In genomic region chr10:21740989-21741388, GRCh38 we compare ENCODE assay signal across 19 cellular contexts.
DNase-seq lines count a peak whose midpoint lies in the region; ATAC-seq and TF ChIP-seq lines count a peak whose summit lies in the region.
"Had no signal": no experiment of that assay in that cellular context is flagged by ENCODE, and none has a peak within 500 bp of the region (broad histone marks: within the 10 kb centered on the region; RNA-seq: fewer than 3 reads in every experiment).

No MANE protein-coding gene starts in this region.

- H3K27me3 Mint-ChIP-seq in activated naive CD4-positive, alpha-beta T cell treated with anti-CD3 and anti-CD28 coated beads, Interleukin-2, amount 50 U/mL, for 24 hours: no peaks in the 10 kb centered on the region

- H3K27ac ChIP-seq in KMS-11: peak overlapping the region; percentile 25; the same call in 1 of the 2 replicates
- H3K27ac ChIP-seq: neutrophil, right atrium auricular region, tibial nerve had no signal

- peaks cover 22% of the 10 kb centered on the region for H3K36me3 Mint-ChIP-seq in activated naive CD4-positive, alpha-beta T cell treated with anti-CD3 and anti-CD28 coated beads, Interleukin-2, amount 50 U/mL, for 24 hours

- peak overlapping the region; percentile 59 for H3K4me3 Mint-ChIP-seq in activated naive CD4-positive, alpha-beta T cell treated with anti-CD3 and anti-CD28 coated beads, Interleukin-2, amount 50 U/mL, for 24 hours

- ATAC-seq in mucosa of descending colon: peak; percentile 59
- ATAC-seq: Right ventricle myocardium inferior had no signal

- no peaks in the 10 kb centered on the region for H3K9me3 ChIP-seq in mucosa of descending colon
- H3K9me3 ChIP-seq: neutrophil, right atrium auricular region, tibial nerve had no signal

- H3K4me3 ChIP-seq in KMS-11 (IDR thresholded peaks at IDR 0.05; ENCODE audit: insufficient read depth, low read depth, low read length) (no peak overlapping the region), mucosa of descending colon (no peak overlapping the region)
- H3K4me3 ChIP-seq: right atrium auricular region, tibial nerve had no signal

- no peaks in the 10 kb centered on the region for H3K27me3 ChIP-seq in KMS-11 (ENCODE audit: insufficient read depth, low read depth)
- H3K27me3 ChIP-seq: neutrophil, right atrium auricular region, tibial nerve had no signal

- peaks cover 69% of the 10 kb centered on the region for H3K4me1 Mint-ChIP-seq in activated naive CD4-positive, alpha-beta T cell treated with anti-CD3 and anti-CD28 coated beads, Interleukin-2, amount 50 U/mL, for 24 hours

- no peaks in the 10 kb centered on the region for H4K20me1 ChIP-seq in KMS-11 (ENCODE audit: insufficient read depth)

- peak overlapping the region; percentile 32 for H3K4me2 ChIP-seq in KMS-11

- H3K27ac Mint-ChIP-seq in activated naive CD4-positive, alpha-beta T cell treated with anti-CD3 and anti-CD28 coated beads, Interleukin-2, amount 50 U/mL, for 24 hours: peak overlapping the region; percentile 96

- peaks cover 36% of the 10 kb centered on the region for H3K4me1 ChIP-seq in KMS-11 (ENCODE audit: low read depth, poor library complexity, severe bottlenecking)
- no peaks in the 10 kb centered on the region for H3K4me1 ChIP-seq in mucosa of descending colon (ENCODE audit: low read depth)
- H3K4me1 ChIP-seq: right atrium auricular region, tibial nerve had no signal

- H3K36me3 ChIP-seq in KMS-11 (ENCODE audit: insufficient read depth) (no peaks in the 10 kb centered on the region), mucosa of descending colon (ENCODE audit: low read depth) (no peaks in the 10 kb centered on the region)

- intact Hi-C loops in mucosa of descending colon (cut with DNase I, micrococcal nuclease): no loop called here

- TF ChIP-seq CTCF in KMS-11 (conservative IDR thresholded peaks at IDR 0.05; ENCODE audit: low read depth, low read length) (no peak), mucosa of descending colon (IDR thresholded peaks at IDR 0.05) (no peak)

- H2AFZ ChIP-seq in KMS-11 (ENCODE audit: low read depth): no peak overlapping the region

- H3K79me2 ChIP-seq in KMS-11 (ENCODE audit: insufficient read depth, low read depth): no peaks in the 10 kb centered on the region

- H3K9ac ChIP-seq in KMS-11: no peak overlapping the region

- no peaks in the 10 kb centered on the region for H3K9me3 Mint-ChIP-seq in activated naive CD4-positive, alpha-beta T cell treated with anti-CD3 and anti-CD28 coated beads, Interleukin-2, amount 50 U/mL, for 24 hours

- DNase-seq in activated CD4-positive, alpha-beta T cell treated with anti-CD3 and anti-CD28 coated beads for 4 hours: peak; percentile 35 to 41
- DNase-seq in activated CD4-positive, alpha-beta T cell treated with anti-CD3 and anti-CD28 coated beads for 1 hour: no peak
- DNase-seq in mucosa of descending colon (no peak), NCI-H2029 (lab: John Stamatoyannopoulos, UW) (no peak), NCI-H446 treated with DMSO at 0.1 percent for 48 hours (lab: John Stamatoyannopoulos, UW) (no peak), dermis blood vessel endothelial cell (no peak)
- DNase-seq: activated CD8-positive, alpha-beta memory T cell treated with anti-CD3 and anti-CD28 coated beads for 24 hours; amniotic stem cell; mesenchymal stem cell; NCI-H1417 treated with DMSO at 0.1 percent for 48 hours; NCI-H345; stimulated activated CD4-positive, alpha-beta T cell treated with anti-CD3 and anti-CD28 coated beads, Interleukin-2, amount 100 ng/mL, for 24 hours; T-helper 9 cell had no signal

Comparison
In these comparisons a context has a peak if more than half of its experiments do, and no peak if none do; other contexts are left out.
1. DNase-seq: peak in activated CD4-positive, alpha-beta T cell treated with anti-CD3 and anti-CD28 coated beads for 4 hours (2 of 2); none in activated CD4-positive, alpha-beta T cell treated with anti-CD3 and anti-CD28 coated beads for 1 hour (single experiment), mucosa of descending colon (0 of 3), NCI-H2029 (single experiment), NCI-H446 treated with DMSO at 0.1 percent for 48 hours (single experiment) and dermis blood vessel endothelial cell (single experiment).